In the genomic region with DNA sequence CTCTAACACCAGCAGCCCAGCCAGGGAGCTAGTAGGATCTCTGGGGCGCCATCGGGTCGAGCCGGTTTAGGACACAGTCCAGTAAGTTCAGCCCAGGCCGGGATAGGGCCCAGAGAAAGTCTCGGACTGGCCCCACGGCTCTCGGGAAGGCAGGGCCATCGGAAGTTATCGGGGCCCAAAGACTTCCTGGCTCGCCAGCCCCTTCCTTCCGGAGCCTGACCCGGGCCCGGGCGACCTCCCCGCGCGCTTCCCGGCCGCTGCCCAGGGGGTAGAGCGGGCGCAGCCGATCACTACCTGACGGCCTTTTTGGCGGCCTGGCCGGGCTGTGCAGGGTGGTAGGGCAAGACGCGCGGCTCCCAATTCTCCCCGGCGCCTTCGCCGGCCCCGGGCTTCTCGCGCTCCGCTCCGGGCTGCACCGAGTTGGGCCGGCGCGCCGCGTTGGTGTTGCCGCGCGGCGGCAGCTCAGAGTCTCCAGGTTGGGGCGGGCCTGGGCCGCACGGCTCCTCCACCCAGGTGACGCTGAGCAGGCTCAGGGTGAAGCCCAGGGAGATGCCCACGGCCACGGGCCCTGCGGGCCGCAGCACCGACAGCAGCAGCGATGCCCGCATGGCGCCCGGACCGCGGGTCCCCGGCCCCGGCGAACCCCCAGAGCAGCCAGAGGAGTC, we compare ENCODE assay signal across 1 cellular context.
TF ChIP-seq lines count a peak whose summit lies in the region.

No MANE protein-coding gene starts in this region.

TF ChIP-seq in HepG2, 621 proteins besides CTCF, POLR2A, EP300 and RAD21 (continued from another document and continues in another):
- TF ChIP-seq ZNF407 (CRISPR knock-in tag; IDR thresholded peaks at IDR 0.05; ENCODE audit: not compliant biosample characterization) (peak; percentile 53), REXO4 (CRISPR knock-in tag; IDR thresholded peaks at IDR 0.05; ENCODE audit: borderline replicate concordance) (no peak), ZBTB26 (CRISPR knock-in tag; IDR thresholded peaks at IDR 0.05; ENCODE audit: borderline replicate concordance) (no peak), ZBTB38 (CRISPR knock-in tag; IDR thresholded peaks at IDR 0.05) (no peak), TSC22D2 (CRISPR knock-in tag; IDR thresholded peaks at IDR 0.05; ENCODE audit: borderline replicate concordance) (0 out of 2 replicates have a peak, but pooled peaks have one; percentile 15), HDAC1 (CRISPR knock-in tag; IDR thresholded peaks at IDR 0.05) (0 out of 2 replicates have a peak, but pooled peaks have one; percentile 15), ZNF24 (IDR thresholded peaks at IDR 0.05) (no peak), CERS6 (CRISPR knock-in tag; IDR thresholded peaks at IDR 0.05) (no peak), ZNF775 (CRISPR knock-in tag; IDR thresholded peaks at IDR 0.05; ENCODE audit: borderline replicate concordance) (no peak), ZNF841 (CRISPR knock-in tag; IDR thresholded peaks at IDR 0.05; ENCODE audit: borderline replicate concordance) (no peak), ARID2 (CRISPR knock-in tag; IDR thresholded peaks at IDR 0.05; ENCODE audit: borderline replicate concordance) (no peak), HOMEZ (CRISPR knock-in tag; IDR thresholded peaks at IDR 0.05; ENCODE audit: low read depth) (no peak), FOXO1 (CRISPR knock-in tag; IDR thresholded peaks at IDR 0.05) (no peak), RARA (CRISPR knock-in tag; IDR thresholded peaks at IDR 0.05) (0 out of 2 replicates have a peak, but pooled peaks have one; percentile 16), MEF2D (CRISPR knock-in tag; IDR thresholded peaks at IDR 0.05) (no peak), FOXC1 (CRISPR knock-in tag; IDR thresholded peaks at IDR 0.05; ENCODE audit: borderline replicate concordance) (peak; percentile 5; the same call in 1 of the 2 replicates), ELF4 (CRISPR knock-in tag; IDR thresholded peaks at IDR 0.05; ENCODE audit: borderline replicate concordance) (no peak), ATM (IDR thresholded peaks at IDR 0.05; ENCODE audit: borderline replicate concordance) (no peak), GFI1 (CRISPR knock-in tag; IDR thresholded peaks at IDR 0.05; ENCODE audit: borderline replicate concordance) (no peak)
- TF ChIP-seq, protein P1, sequence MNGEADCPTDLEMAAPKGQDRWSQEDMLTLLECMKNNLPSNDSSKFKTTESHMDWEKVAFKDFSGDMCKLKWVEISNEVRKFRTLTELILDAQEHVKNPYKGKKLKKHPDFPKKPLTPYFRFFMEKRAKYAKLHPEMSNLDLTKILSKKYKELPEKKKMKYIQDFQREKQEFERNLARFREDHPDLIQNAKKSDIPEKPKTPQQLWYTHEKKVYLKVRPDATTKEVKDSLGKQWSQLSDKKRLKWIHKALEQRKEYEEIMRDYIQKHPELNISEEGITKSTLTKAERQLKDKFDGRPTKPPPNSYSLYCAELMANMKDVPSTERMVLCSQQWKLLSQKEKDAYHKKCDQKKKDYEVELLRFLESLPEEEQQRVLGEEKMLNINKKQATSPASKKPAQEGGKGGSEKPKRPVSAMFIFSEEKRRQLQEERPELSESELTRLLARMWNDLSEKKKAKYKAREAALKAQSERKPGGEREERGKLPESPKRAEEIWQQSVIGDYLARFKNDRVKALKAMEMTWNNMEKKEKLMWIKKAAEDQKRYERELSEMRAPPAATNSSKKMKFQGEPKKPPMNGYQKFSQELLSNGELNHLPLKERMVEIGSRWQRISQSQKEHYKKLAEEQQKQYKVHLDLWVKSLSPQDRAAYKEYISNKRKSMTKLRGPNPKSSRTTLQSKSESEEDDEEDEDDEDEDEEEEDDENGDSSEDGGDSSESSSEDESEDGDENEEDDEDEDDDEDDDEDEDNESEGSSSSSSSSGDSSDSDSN (CRISPR knock-in tag; IDR thresholded peaks at IDR 0.05), result peak; percentile 84
- TF ChIP-seq, protein P2, sequence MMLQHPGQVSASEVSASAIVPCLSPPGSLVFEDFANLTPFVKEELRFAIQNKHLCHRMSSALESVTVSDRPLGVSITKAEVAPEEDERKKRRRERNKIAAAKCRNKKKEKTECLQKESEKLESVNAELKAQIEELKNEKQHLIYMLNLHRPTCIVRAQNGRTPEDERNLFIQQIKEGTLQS (CRISPR knock-in tag; IDR thresholded peaks at IDR 0.05), result no peak
- TF ChIP-seq, protein P3, sequence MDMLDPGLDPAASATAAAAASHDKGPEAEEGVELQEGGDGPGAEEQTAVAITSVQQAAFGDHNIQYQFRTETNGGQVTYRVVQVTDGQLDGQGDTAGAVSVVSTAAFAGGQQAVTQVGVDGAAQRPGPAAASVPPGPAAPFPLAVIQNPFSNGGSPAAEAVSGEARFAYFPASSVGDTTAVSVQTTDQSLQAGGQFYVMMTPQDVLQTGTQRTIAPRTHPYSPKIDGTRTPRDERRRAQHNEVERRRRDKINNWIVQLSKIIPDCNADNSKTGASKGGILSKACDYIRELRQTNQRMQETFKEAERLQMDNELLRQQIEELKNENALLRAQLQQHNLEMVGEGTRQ (IDR thresholded peaks at IDR 0.05; ENCODE audit: low read depth, low read length), result no peak
- TF ChIP-seq, protein P3 (CRISPR knock-in tag; IDR thresholded peaks at IDR 0.05; ENCODE audit: borderline replicate concordance), result no peak
- TF ChIP-seq, protein P4, sequence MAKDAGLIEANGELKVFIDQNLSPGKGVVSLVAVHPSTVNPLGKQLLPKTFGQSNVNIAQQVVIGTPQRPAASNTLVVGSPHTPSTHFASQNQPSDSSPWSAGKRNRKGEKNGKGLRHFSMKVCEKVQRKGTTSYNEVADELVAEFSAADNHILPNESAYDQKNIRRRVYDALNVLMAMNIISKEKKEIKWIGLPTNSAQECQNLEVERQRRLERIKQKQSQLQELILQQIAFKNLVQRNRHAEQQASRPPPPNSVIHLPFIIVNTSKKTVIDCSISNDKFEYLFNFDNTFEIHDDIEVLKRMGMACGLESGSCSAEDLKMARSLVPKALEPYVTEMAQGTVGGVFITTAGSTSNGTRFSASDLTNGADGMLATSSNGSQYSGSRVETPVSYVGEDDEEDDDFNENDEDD (CRISPR knock-in tag; IDR thresholded peaks at IDR 0.05; ENCODE audit: borderline replicate concordance), result no peak
- TF ChIP-seq, protein P5, sequence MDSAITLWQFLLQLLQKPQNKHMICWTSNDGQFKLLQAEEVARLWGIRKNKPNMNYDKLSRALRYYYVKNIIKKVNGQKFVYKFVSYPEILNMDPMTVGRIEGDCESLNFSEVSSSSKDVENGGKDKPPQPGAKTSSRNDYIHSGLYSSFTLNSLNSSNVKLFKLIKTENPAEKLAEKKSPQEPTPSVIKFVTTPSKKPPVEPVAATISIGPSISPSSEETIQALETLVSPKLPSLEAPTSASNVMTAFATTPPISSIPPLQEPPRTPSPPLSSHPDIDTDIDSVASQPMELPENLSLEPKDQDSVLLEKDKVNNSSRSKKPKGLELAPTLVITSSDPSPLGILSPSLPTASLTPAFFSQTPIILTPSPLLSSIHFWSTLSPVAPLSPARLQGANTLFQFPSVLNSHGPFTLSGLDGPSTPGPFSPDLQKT (CRISPR knock-in tag; IDR thresholded peaks at IDR 0.05; ENCODE audit: borderline replicate concordance), result no peak
